Comparison of ENCODE assay signal across 17 cellular contexts in genomic region chr18:26322892-26323653, GRCh38.
DNase-seq lines count a peak whose midpoint lies in the region; ATAC-seq and TF ChIP-seq lines count a peak whose summit lies in the region.
"Had no signal": no experiment of that assay in that cellular context is flagged by ENCODE, and none has a peak within 500 bp of the region (broad histone marks: within the 10 kb centered on the region; RNA-seq: fewer than 3 reads in every experiment).

No MANE protein-coding gene starts in this region.

- no peaks in the 10 kb centered on the region for H4K20me1 ChIP-seq in OCI-LY7 (ENCODE audit: insufficient read depth, low read length)

- H3K79me2 ChIP-seq in OCI-LY7 (ENCODE audit: insufficient read depth, low read depth, low read length) = no peaks in the 10 kb centered on the region; the same call in 1 of the 2 replicates

- POLR2A ChIA-PET in OCI-LY7 (lab: Charles Lee) = interaction anchor here (0.6 kb wide), 1 partner anchor 16 kb away, joined by 4 read pairs; no protein-coding TSS in a partner anchor

- no peak overlapping the region for H3K4me3 Mint-ChIP-seq in activated T-helper 17 cell treated with anti-CD3 and anti-CD28 coated beads, Interleukin-2, amount 50 U/mL, for 72 hours
- H3K4me3 Mint-ChIP-seq: activated CD4-positive, alpha-beta memory T cell treated with anti-CD3 and anti-CD28 coated beads for 36 hours; activated naive CD8-positive, alpha-beta T cell treated with anti-CD3 and anti-CD28 coated beads, Interleukin-2, amount 10 ng/mL, durations not matched to agents 7 days and 5 days; activated T-cell treated with anti-CD3 and anti-CD28 coated beads, Interleukin-2, amount 50 U/mL, for 24 hours had no signal

- no peaks in the 10 kb centered on the region for H3K27me3 Mint-ChIP-seq in activated T-helper 17 cell treated with anti-CD3 and anti-CD28 coated beads, Interleukin-2, amount 50 U/mL, for 72 hours
- H3K27me3 Mint-ChIP-seq: activated CD4-positive, alpha-beta memory T cell treated with anti-CD3 and anti-CD28 coated beads for 36 hours; activated naive CD8-positive, alpha-beta T cell treated with anti-CD3 and anti-CD28 coated beads, Interleukin-2, amount 10 ng/mL, durations not matched to agents 7 days and 5 days; activated T-cell treated with anti-CD3 and anti-CD28 coated beads, Interleukin-2, amount 50 U/mL, for 24 hours had no signal

- no TSS peak for BruUV-seq in OCI-LY7 (replicated peaks; lab: Mats Ljungman, UMichigan)

- CTCF ChIA-PET in OCI-LY7 (lab: Charles Lee; ENCODE audit: unreplicated experiment) = no interaction called here

- H2AFZ ChIP-seq in OCI-LY7 (ENCODE audit: low read length) = no peak overlapping the region

- no peak for ATAC-seq in HG02973 (IDR thresholded peaks at IDR 0.05; ENCODE audit: unreplicated experiment)
- ATAC-seq in activated T-helper 17 cell treated with anti-CD3 and anti-CD28 coated beads, Interleukin-2, amount 50 U/mL, for 72 hours (replicated peaks) = no peak

- intact Hi-C loops in OCI-LY7 (cut with micrococcal nuclease; ENCODE audit: unreplicated experiment) = no loop called here

- no peaks in the 10 kb centered on the region for H3K9me3 ChIP-seq in OCI-LY7 (ENCODE audit: low read length)
- H3K9me3 ChIP-seq: Peyer's patch had no signal

- H3K4me1 Mint-ChIP-seq in activated T-helper 17 cell treated with anti-CD3 and anti-CD28 coated beads, Interleukin-2, amount 50 U/mL, for 72 hours = no peaks in the 10 kb centered on the region

- no peak overlapping the region for H3K27ac Mint-ChIP-seq in activated T-helper 17 cell treated with anti-CD3 and anti-CD28 coated beads, Interleukin-2, amount 50 U/mL, for 72 hours
- H3K27ac Mint-ChIP-seq: activated CD4-positive, alpha-beta memory T cell treated with anti-CD3 and anti-CD28 coated beads for 36 hours; activated naive CD8-positive, alpha-beta T cell treated with anti-CD3 and anti-CD28 coated beads, Interleukin-2, amount 10 ng/mL, durations not matched to agents 7 days and 5 days; activated T-cell treated with anti-CD3 and anti-CD28 coated beads, Interleukin-2, amount 50 U/mL, for 24 hours had no signal

- peak; percentile 69 for DNase-seq in EL
- peak; percentile 53 for DNase-seq in NCI-H226
- DNase-seq in epithelial cell of esophagus (ENCODE audit: low read depth) = peak; percentile 39
- peak; percentile 9 for DNase-seq in myocyte (ENCODE audit: low read depth)
- no peak for DNase-seq in HT-29 (ENCODE audit: low spot score)
- DNase-seq in OCI-LY7 (ENCODE audit: low spot score) = no peak
- DNase-seq: activated CD4-positive, alpha-beta memory T cell treated with anti-CD3 and anti-CD28 coated beads for 36 hours; activated naive CD8-positive, alpha-beta T cell treated with anti-CD3 and anti-CD28 coated beads, Interleukin-2, amount 10 ng/mL, durations not matched to agents 7 days and 5 days; activated T-cell treated with anti-CD3 and anti-CD28 coated beads, Interleukin-2, amount 50 U/mL, for 24 hours; GDM1; islet precursor cell; mesendoderm; Peyer's patch; retina had no signal

- TF ChIP-seq CTCF in epithelial cell of esophagus (IDR thresholded peaks at IDR 0.05; ENCODE audit: insufficient read depth, low read depth, low read length, missing control alignments) (no peak), OCI-LY7 (conservative IDR thresholded peaks at IDR 0.05; ENCODE audit: low read length) (no peak)

- peaks cover 88% of the 10 kb centered on the region for H3K36me3 ChIP-seq in OCI-LY7 (ENCODE audit: insufficient read depth, low read length)
- H3K36me3 ChIP-seq: Peyer's patch had no signal

- H3K36me3 Mint-ChIP-seq in activated T-helper 17 cell treated with anti-CD3 and anti-CD28 coated beads, Interleukin-2, amount 50 U/mL, for 72 hours (ENCODE audit: low read depth) = peaks cover 56% of the 10 kb centered on the region

- H3K27ac ChIP-seq in OCI-LY7 (ENCODE audit: low read depth, low read length, poor library complexity, severe bottlenecking) = no peak overlapping the region
- H3K27ac ChIP-seq: Peyer's patch, VCaP had no signal

- no peaks in the 10 kb centered on the region for H3K9me2 ChIP-seq in OCI-LY7 (ENCODE audit: insufficient read depth, low read length)

- H3K4me3 ChIP-seq in epithelial cell of esophagus (ENCODE audit: low read length) = no peak overlapping the region
- H3K4me3 ChIP-seq in OCI-LY7 (ENCODE audit: low read depth, low read length, poor library complexity, severe bottlenecking) = no peak overlapping the region
- H3K4me3 ChIP-seq: Peyer's patch had no signal

- no peaks in the 10 kb centered on the region for H3K9me3 Mint-ChIP-seq in activated T-helper 17 cell treated with anti-CD3 and anti-CD28 coated beads, Interleukin-2, amount 50 U/mL, for 72 hours
- H3K9me3 Mint-ChIP-seq: activated CD4-positive, alpha-beta memory T cell treated with anti-CD3 and anti-CD28 coated beads for 36 hours; activated naive CD8-positive, alpha-beta T cell treated with anti-CD3 and anti-CD28 coated beads, Interleukin-2, amount 10 ng/mL, durations not matched to agents 7 days and 5 days; activated T-cell treated with anti-CD3 and anti-CD28 coated beads, Interleukin-2, amount 50 U/mL, for 24 hours had no signal

- no peak overlapping the region for H3K4me2 ChIP-seq in OCI-LY7 (ENCODE audit: low read length)

- no peaks in the 10 kb centered on the region for H3K4me1 ChIP-seq in OCI-LY7 (ENCODE audit: insufficient read depth, low read length, poor library complexity, severe bottlenecking)
- H3K4me1 ChIP-seq: Peyer's patch had no signal

Comparison
In these comparisons a context has a peak if more than half of its experiments do, and no peak if none do; other contexts are left out.
1. DNase-seq: peak in EL (single experiment), NCI-H226 (single experiment), epithelial cell of esophagus (single experiment) and myocyte (single experiment); none in HT-29 (single experiment) and OCI-LY7 (single experiment).